ENCODE assay signal across 25 cellular contexts in genomic region chr21:35927262-35927661, GRCh38.
DNase-seq lines count a peak whose midpoint lies in the region; ATAC-seq lines count a peak whose summit lies in the region.
"Had no signal": no experiment of that assay in that cellular context is flagged by ENCODE, and none has a peak within 500 bp of the region (broad histone marks: within the 10 kb centered on the region; RNA-seq: fewer than 3 reads in every experiment).

No MANE protein-coding gene starts in this region.

- no peaks in the 10 kb centered on the region for H3K4me1 Mint-ChIP-seq in natural killer cell treated with Interleukin-12 subunit alpha and Interleukin-12 subunit beta and Interleukin-15 and Interleukin-18, amount 100 ng/mL, for 72 hours (ENCODE audit: low read depth in 2 of 2)

- peaks cover 16 to 34% of the 10 kb centered on the region in 2 donors for H3K27me3 Mint-ChIP-seq in natural killer cell treated with Interleukin-12 subunit alpha and Interleukin-12 subunit beta and Interleukin-15 and Interleukin-18, amount 100 ng/mL, for 72 hours

- H3K4me3 Mint-ChIP-seq in natural killer cell treated with Interleukin-12 subunit alpha and Interleukin-12 subunit beta and Interleukin-15 and Interleukin-18, amount 100 ng/mL, for 72 hours = no peak overlapping the region
- H3K4me3 Mint-ChIP-seq: mesothelial cell of epicardium; naive thymus-derived CD8-positive, alpha-beta T cell had no signal

- no peaks in the 10 kb centered on the region for H3K36me3 Mint-ChIP-seq in natural killer cell treated with Interleukin-12 subunit alpha and Interleukin-12 subunit beta and Interleukin-15 and Interleukin-18, amount 100 ng/mL, for 72 hours
- H3K36me3 Mint-ChIP-seq: activated naive CD4-positive, alpha-beta T cell treated with anti-CD3 and anti-CD28 coated beads, Interleukin-2, amount 50 U/mL, for 72 hours; mesothelial cell of epicardium; naive thymus-derived CD8-positive, alpha-beta T cell had no signal

- H3K9me3 Mint-ChIP-seq in natural killer cell treated with Interleukin-12 subunit alpha and Interleukin-12 subunit beta and Interleukin-15 and Interleukin-18, amount 100 ng/mL, for 72 hours = no peaks in the 10 kb centered on the region
- H3K9me3 Mint-ChIP-seq: activated naive CD4-positive, alpha-beta T cell treated with anti-CD3 and anti-CD28 coated beads, Interleukin-2, amount 50 U/mL, for 72 hours; mesothelial cell of epicardium; naive thymus-derived CD8-positive, alpha-beta T cell had no signal

- DNase-seq in DMS 273 (lab: John Stamatoyannopoulos, UW; ENCODE audit: unreplicated experiment) = peak; percentile 27
- DNase-seq in DMS 273 treated with DMSO at 0.1 percent for 48 hours (lab: John Stamatoyannopoulos, UW) = no peak
- peak; percentile 83 for DNase-seq in NCI-H146 (lab: John Stamatoyannopoulos, UW)
- DNase-seq in SHP77 treated with DMSO at 0.1 percent for 48 hours (lab: John Stamatoyannopoulos, UW) = peak; percentile 77
- DNase-seq in retina = peak; percentile 48
- no peak for DNase-seq in natural killer cell treated with Interleukin-12 subunit alpha and Interleukin-12 subunit beta and Interleukin-15 and Interleukin-18, amount 100 ng/mL, for 72 hours (ENCODE audit: low spot score)
- no peak for DNase-seq in stimulated activated CD4-positive, alpha-beta T cell treated with anti-CD3 and anti-CD28 coated beads, Interleukin-1b, Interleukin-23, amount 100 ng/mL, for 48 hours
- DNase-seq: activated CD4-positive, alpha-beta T cell treated with anti-CD3 and anti-CD28 coated beads for 4 hours; amygdala; brain microvascular endothelial cell; foreskin fibroblast; GF-D8; head of caudate nucleus; MV-4-11; NCI-H2081 treated with DMSO at 0.1 percent for 48 hours; occipital lobe; PC-3; stimulated activated CD4-positive, alpha-beta T cell treated with anti-CD3 and anti-CD28 coated beads, Interleukin-4, amount 100 ng/mL, for 4 hours; upper lobe of left lung had no signal

- ATAC-seq in natural killer cell treated with Interleukin-12 subunit alpha and Interleukin-12 subunit beta and Interleukin-15 and Interleukin-18, amount 100 ng/mL, for 72 hours = no peak
- ATAC-seq in GM18870 (IDR thresholded peaks at IDR 0.05; ENCODE audit: unreplicated experiment) = no peak
- ATAC-seq: activated naive CD4-positive, alpha-beta T cell treated with anti-CD3 and anti-CD28 coated beads, Interleukin-2, amount 50 U/mL, for 72 hours; esophagus mucosa; PC-3; sciatic nerve had no signal

- H3K27ac Mint-ChIP-seq in natural killer cell treated with Interleukin-12 subunit alpha and Interleukin-12 subunit beta and Interleukin-15 and Interleukin-18, amount 100 ng/mL, for 72 hours = no peak overlapping the region
- H3K27ac Mint-ChIP-seq: activated naive CD4-positive, alpha-beta T cell treated with anti-CD3 and anti-CD28 coated beads, Interleukin-2, amount 50 U/mL, for 72 hours; mesothelial cell of epicardium had no signal

Comparison
In these comparisons a context has a peak if more than half of its experiments do, and no peak if none do; other contexts are left out.
1. DNase-seq: peak in DMS 273 (single experiment), NCI-H146 (single experiment), SHP77 treated with DMSO at 0.1 percent for 48 hours (single experiment) and retina (single experiment); none in DMS 273 treated with DMSO at 0.1 percent for 48 hours (single experiment), natural killer cell treated with Interleukin-12 subunit alpha and Interleukin-12 subunit beta and Interleukin-15 and Interleukin-18, amount 100 ng/mL, for 72 hours (single experiment) and stimulated activated CD4-positive, alpha-beta T cell treated with anti-CD3 and anti-CD28 coated beads, Interleukin-1b, Interleukin-23, amount 100 ng/mL, for 48 hours (single experiment).